In the genomic region with DNA sequence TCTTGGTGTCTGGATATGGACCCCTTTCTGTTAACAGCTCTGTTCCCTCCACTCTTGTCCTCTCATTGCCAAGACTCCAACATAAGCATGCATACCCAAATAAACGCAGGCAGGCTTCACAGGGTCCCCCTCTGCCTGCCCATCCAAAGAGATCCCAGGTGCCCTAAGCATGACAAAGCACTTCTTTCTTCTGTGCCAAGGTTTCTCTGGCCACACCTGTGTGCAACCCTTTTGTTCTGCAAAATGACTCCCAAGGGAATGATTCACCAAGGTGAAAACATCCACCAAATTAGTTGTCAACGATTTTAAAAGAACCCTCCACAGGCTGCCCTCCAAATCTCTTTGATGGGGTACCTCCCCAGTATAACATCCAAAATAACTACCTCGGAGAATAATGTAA, we compare ENCODE assay signal across 8 cellular contexts. TPM values are rescaled to one million over a fixed set of nuclear protein-coding genes. Genes with fewer than 3 reads are reported as not detected.
DNase-seq lines count a peak whose midpoint lies in the region; FAIRE-seq and TF ChIP-seq lines count a peak whose summit lies in the region.
"Not testable (repeated sequence)": the region's sequence is repeated elsewhere in the genome, so short reads cannot be mapped to it uniquely, and the experiment has no call there.

No MANE protein-coding gene starts in this region.

- DNase-seq in CD4-positive, alpha-beta memory T cell; activated CD4-positive, alpha-beta T cell treated with anti-CD3 and anti-CD28 coated beads, Interleukin-2, amount 10 ng/mL, durations not matched to agents 24 days and 14 days; activated naive CD4-positive, alpha-beta T cell treated with anti-CD3 and anti-CD28 coated beads for 36 hours; immature natural killer cell: not testable (repeated sequence)
- DNase-seq in NCI-H748 (lab: John Stamatoyannopoulos, UW; ENCODE audit: unreplicated experiment) (peak; percentile 11), bronchial epithelial cell (ENCODE audit: low read depth) (peak; percentile 61)

- H3K9me3 ChIP-seq in CD4-positive, alpha-beta memory T cell (ENCODE audit: control insufficient read depth in 1 of 2, low read length in 2 of 2); HUES48 (ENCODE audit: control insufficient read depth, insufficient read depth, low read length): not testable (repeated sequence)

- not testable (repeated sequence) for TF ChIP-seq CTCF in bronchial epithelial cell (IDR thresholded peaks at IDR 0.05; ENCODE audit: insufficient read depth, low read length, severe bottlenecking)

- intact Hi-C loops in CD4-positive, alpha-beta memory T cell (cut with micrococcal nuclease); activated naive CD4-positive, alpha-beta T cell treated with anti-CD3 and anti-CD28 coated beads for 36 hours (cut with micrococcal nuclease): not testable (repeated sequence)
- intact Hi-C loops in activated CD4-positive, alpha-beta T cell treated with anti-CD3 and anti-CD28 coated beads, Interleukin-2, amount 10 ng/mL, durations not matched to agents 24 days and 14 days (cut with micrococcal nuclease) = loop anchor here (5.0 to 10.0 kb wide), 2 partner anchors 35 to 83 kb away; no protein-coding TSS in a partner anchor

- not testable (repeated sequence) for H3K9ac ChIP-seq in HUES48 (ENCODE audit: low read depth, low read length)

- peaks cover 13 to 21% of the 10 kb centered on the region in 2 donors for H3K36me3 Mint-ChIP-seq in CD4-positive, alpha-beta memory T cell
- peaks cover 40% of the 10 kb centered on the region for H3K36me3 Mint-ChIP-seq in activated CD4-positive, alpha-beta T cell treated with anti-CD3 and anti-CD28 coated beads, Interleukin-2, amount 10 ng/mL, durations not matched to agents 24 days and 14 days (ENCODE audit: low read depth)
- H3K36me3 Mint-ChIP-seq in activated naive CD4-positive, alpha-beta T cell treated with anti-CD3 and anti-CD28 coated beads for 36 hours (ENCODE audit: low read depth) = peaks cover 18% of the 10 kb centered on the region
- peaks cover 0 to 10% (median 0%) of the 10 kb centered on the region in 3 donors for H3K36me3 Mint-ChIP-seq in immature natural killer cell
- peaks cover 14% of the 10 kb centered on the region for H3K36me3 Mint-ChIP-seq in stimulated activated naive CD8-positive, alpha-beta T cell treated with anti-CD3 and anti-CD28 coated beads, Interleukin-15, Interleukin-2, amounts not matched to agents 100 ng/mL and 50 ng/mL, for 24 hours (ENCODE audit: low read depth)

- FAIRE-seq in bronchial epithelial cell (lab: Jason Lieb, UNC) = peak; percentile 89

- CTCF ChIA-PET in CD4-positive, alpha-beta memory T cell (lab: Charles Lee; ENCODE audit: partially characterized antibody) = interaction anchor here (2.4 kb wide), 1 partner anchor 10 kb away, joined by 9 read pairs; no protein-coding TSS in a partner anchor
- CTCF ChIA-PET in activated naive CD4-positive, alpha-beta T cell treated with anti-CD3 and anti-CD28 coated beads for 36 hours (lab: Charles Lee) = not testable (repeated sequence)

- H3K27me3 ChIP-seq in CD4-positive, alpha-beta memory T cell (ENCODE audit: insufficient read depth, low read length); HUES48 (ENCODE audit: control insufficient read depth, insufficient read depth, low read length); bronchial epithelial cell (ENCODE audit: control insufficient read depth, insufficient read depth, low read length): not testable (repeated sequence)

- H3K27ac ChIP-seq in CD4-positive, alpha-beta memory T cell (ENCODE audit: low read depth, low read length) = not testable (repeated sequence)
- peak overlapping the region; percentile 72 for H3K27ac ChIP-seq in HUES48 (ENCODE audit: low read depth, low read length)

- not testable (repeated sequence) for H3K27me3 Mint-ChIP-seq in CD4-positive, alpha-beta memory T cell; activated CD4-positive, alpha-beta T cell treated with anti-CD3 and anti-CD28 coated beads, Interleukin-2, amount 10 ng/mL, durations not matched to agents 24 days and 14 days; activated naive CD4-positive, alpha-beta T cell treated with anti-CD3 and anti-CD28 coated beads for 36 hours (ENCODE audit: low read depth); stimulated activated naive CD8-positive, alpha-beta T cell treated with anti-CD3 and anti-CD28 coated beads, Interleukin-15, Interleukin-2, amounts not matched to agents 100 ng/mL and 50 ng/mL, for 24 hours
- peaks cover 11 to 36% (median 21%) of the 10 kb centered on the region in 3 donors for H3K27me3 Mint-ChIP-seq in immature natural killer cell (ENCODE audit: low read depth in 3 of 3)

- H3K4me1 Mint-ChIP-seq in CD4-positive, alpha-beta memory T cell = peaks cover 37 to 93% (median 55%) of the 10 kb centered on the region in 4 donors
- peaks cover 46% of the 10 kb centered on the region for H3K4me1 Mint-ChIP-seq in activated CD4-positive, alpha-beta T cell treated with anti-CD3 and anti-CD28 coated beads, Interleukin-2, amount 10 ng/mL, durations not matched to agents 24 days and 14 days
- H3K4me1 Mint-ChIP-seq in activated naive CD4-positive, alpha-beta T cell treated with anti-CD3 and anti-CD28 coated beads for 36 hours (ENCODE audit: low read depth) = peaks cover 65% of the 10 kb centered on the region
- peaks cover 80 to 89% of the 10 kb centered on the region in 2 donors for H3K4me1 Mint-ChIP-seq in immature natural killer cell
- peaks cover 67% of the 10 kb centered on the region for H3K4me1 Mint-ChIP-seq in stimulated activated naive CD8-positive, alpha-beta T cell treated with anti-CD3 and anti-CD28 coated beads, Interleukin-15, Interleukin-2, amounts not matched to agents 100 ng/mL and 50 ng/mL, for 24 hours (ENCODE audit: low read depth)

- peak overlapping the region; percentile 15 to 93 (median 86) for H3K27ac Mint-ChIP-seq in CD4-positive, alpha-beta memory T cell
- H3K27ac Mint-ChIP-seq in activated CD4-positive, alpha-beta T cell treated with anti-CD3 and anti-CD28 coated beads, Interleukin-2, amount 10 ng/mL, durations not matched to agents 24 days and 14 days = peak overlapping the region; percentile 36
- H3K27ac Mint-ChIP-seq in activated naive CD4-positive, alpha-beta T cell treated with anti-CD3 and anti-CD28 coated beads for 36 hours = peak overlapping the region; percentile 75
- H3K27ac Mint-ChIP-seq in immature natural killer cell = peak overlapping the region; percentile 59 to 97 (median 86)
- H3K27ac Mint-ChIP-seq in stimulated activated naive CD8-positive, alpha-beta T cell treated with anti-CD3 and anti-CD28 coated beads, Interleukin-15, Interleukin-2, amounts not matched to agents 100 ng/mL and 50 ng/mL, for 24 hours = peak overlapping the region; percentile 63

- not testable (repeated sequence) for H3K4me3 ChIP-seq in CD4-positive, alpha-beta memory T cell (ENCODE audit: low read length in 2 of 2); HUES48 (ENCODE audit: low read depth, low read length); bronchial epithelial cell (ENCODE audit: low read depth, low read length)

- not testable (repeated sequence) for H3K36me3 ChIP-seq in CD4-positive, alpha-beta memory T cell (ENCODE audit: insufficient read depth, low read length); HUES48 (ENCODE audit: control insufficient read depth, insufficient read depth, low read length); bronchial epithelial cell (ENCODE audit: control insufficient read depth, insufficient read depth, low read length)

- H3K4me1 ChIP-seq in CD4-positive, alpha-beta memory T cell (ENCODE audit: insufficient read depth, low read length) = peaks cover 59% of the 10 kb centered on the region
- H3K4me1 ChIP-seq in HUES48 (ENCODE audit: control insufficient read depth, insufficient read depth, low read length) = peaks cover 28% of the 10 kb centered on the region

- POLR2A ChIA-PET in CD4-positive, alpha-beta memory T cell (lab: Charles Lee; ENCODE audit: partially characterized antibody) = interaction anchor here (1.2 kb wide), 1 partner anchor 15 kb away, joined by 3 read pairs; no protein-coding TSS in a partner anchor

- not testable (repeated sequence) for H3K9me3 Mint-ChIP-seq in CD4-positive, alpha-beta memory T cell; activated CD4-positive, alpha-beta T cell treated with anti-CD3 and anti-CD28 coated beads, Interleukin-2, amount 10 ng/mL, durations not matched to agents 24 days and 14 days; activated naive CD4-positive, alpha-beta T cell treated with anti-CD3 and anti-CD28 coated beads for 36 hours; immature natural killer cell; stimulated activated naive CD8-positive, alpha-beta T cell treated with anti-CD3 and anti-CD28 coated beads, Interleukin-15, Interleukin-2, amounts not matched to agents 100 ng/mL and 50 ng/mL, for 24 hours

- peak overlapping the region in 4 of 8 donors; percentile 16 to 54 (median 27) for H3K4me3 Mint-ChIP-seq in CD4-positive, alpha-beta memory T cell
- peak overlapping the region; percentile 7 for H3K4me3 Mint-ChIP-seq in activated CD4-positive, alpha-beta T cell treated with anti-CD3 and anti-CD28 coated beads, Interleukin-2, amount 10 ng/mL, durations not matched to agents 24 days and 14 days
- H3K4me3 Mint-ChIP-seq in activated naive CD4-positive, alpha-beta T cell treated with anti-CD3 and anti-CD28 coated beads for 36 hours; stimulated activated naive CD8-positive, alpha-beta T cell treated with anti-CD3 and anti-CD28 coated beads, Interleukin-15, Interleukin-2, amounts not matched to agents 100 ng/mL and 50 ng/mL, for 24 hours: not testable (repeated sequence)
- peak overlapping the region in 4 of 5 donors; percentile 1 to 48 (median 27) for H3K4me3 Mint-ChIP-seq in immature natural killer cell

RNA-seq across cellular contexts. Expression of a gene that starts 11.4 kb away (rescaled TPM):
- total RNA-seq in CD4-positive, alpha-beta memory T cell = 10 to 100 TPM; 66.7 to 70.2 TPM
- polyA plus RNA-seq in CD4-positive, alpha-beta memory T cell = 10 to 100 TPM; 63.0 to 73.9 TPM
- 61.3 and 62.3 TPM in 2 replicates for total RNA-seq in activated CD4-positive, alpha-beta T cell treated with anti-CD3 and anti-CD28 coated beads, Interleukin-2, amount 10 ng/mL, durations not matched to agents 24 days and 14 days
- total RNA-seq in activated naive CD4-positive, alpha-beta T cell treated with anti-CD3 and anti-CD28 coated beads for 36 hours = 10 to 100 TPM; 57.0 to 57.6 TPM
- 44.7 and 49.0 TPM in 2 replicates for total RNA-seq in bronchial epithelial cell
- 100 to 1,000 TPM in 1 of 3 donors, 10 to 100 TPM in 2; 65.3 to 117 (median 65.9) TPM for polyA plus RNA-seq in immature natural killer cell

Comparison
In these comparisons a context has a peak if more than half of its experiments do, and no peak if none do; other contexts are left out.
1. H3K27ac Mint-ChIP-seq: peak in every context shown above with its lines; median percentile 86 in CD4-positive, alpha-beta memory T cell; 86 in immature natural killer cell; 75 in activated naive CD4-positive, alpha-beta T cell treated with anti-CD3 and anti-CD28 coated beads for 36 hours; 63 in stimulated activated naive CD8-positive, alpha-beta T cell treated with anti-CD3 and anti-CD28 coated beads, Interleukin-15, Interleukin-2, amounts not matched to agents 100 ng/mL and 50 ng/mL, for 24 hours; 36 in activated CD4-positive, alpha-beta T cell treated with anti-CD3 and anti-CD28 coated beads, Interleukin-2, amount 10 ng/mL, durations not matched to agents 24 days and 14 days.